In genomic region chr16:71484006-71484893, GRCh38 we compare ENCODE assay signal across 1 cellular context.
TF ChIP-seq lines count a peak whose summit lies in the region.

No MANE protein-coding gene starts in this region.

TF ChIP-seq in GM12878, 131 proteins besides CTCF, POLR2A, EP300 and RAD21 (continued from another document and continues in another):
- peak; percentile 76 for TF ChIP-seq E2F8 (IDR thresholded peaks at IDR 0.05; ENCODE audit: low read depth, partially characterized antibody)
- TF ChIP-seq CREB1 (IDR thresholded peaks at IDR 0.05; ENCODE audit: low read depth), result peak; percentile 94
- TF ChIP-seq EGR1 (IDR thresholded peaks at IDR 0.05; ENCODE audit: borderline replicate concordance in 1 of 2, low read depth in 2 of 2, low read length in 2 of 2), result peak in 1 of 2 experiments; percentile 27; a peak in 2 of 3 replicates
- TF ChIP-seq, protein P1, sequence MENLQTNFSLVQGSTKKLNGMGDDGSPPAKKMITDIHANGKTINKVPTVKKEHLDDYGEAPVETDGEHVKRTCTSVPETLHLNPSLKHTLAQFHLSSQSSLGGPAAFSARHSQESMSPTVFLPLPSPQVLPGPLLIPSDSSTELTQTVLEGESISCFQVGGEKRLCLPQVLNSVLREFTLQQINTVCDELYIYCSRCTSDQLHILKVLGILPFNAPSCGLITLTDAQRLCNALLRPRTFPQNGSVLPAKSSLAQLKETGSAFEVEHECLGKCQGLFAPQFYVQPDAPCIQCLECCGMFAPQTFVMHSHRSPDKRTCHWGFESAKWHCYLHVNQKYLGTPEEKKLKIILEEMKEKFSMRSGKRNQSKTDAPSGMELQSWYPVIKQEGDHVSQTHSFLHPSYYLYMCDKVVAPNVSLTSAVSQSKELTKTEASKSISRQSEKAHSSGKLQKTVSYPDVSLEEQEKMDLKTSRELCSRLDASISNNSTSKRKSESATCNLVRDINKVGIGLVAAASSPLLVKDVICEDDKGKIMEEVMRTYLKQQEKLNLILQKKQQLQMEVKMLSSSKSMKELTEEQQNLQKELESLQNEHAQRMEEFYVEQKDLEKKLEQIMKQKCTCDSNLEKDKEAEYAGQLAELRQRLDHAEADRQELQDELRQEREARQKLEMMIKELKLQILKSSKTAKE (IDR thresholded peaks at IDR 0.05; ENCODE audit: low read depth, poor library complexity, severe bottlenecking), result peak; percentile 54
- TF ChIP-seq HDGF (IDR thresholded peaks at IDR 0.05), result peak; percentile 76; the same call in 1 of the 2 replicates
- TF ChIP-seq, protein P2, sequence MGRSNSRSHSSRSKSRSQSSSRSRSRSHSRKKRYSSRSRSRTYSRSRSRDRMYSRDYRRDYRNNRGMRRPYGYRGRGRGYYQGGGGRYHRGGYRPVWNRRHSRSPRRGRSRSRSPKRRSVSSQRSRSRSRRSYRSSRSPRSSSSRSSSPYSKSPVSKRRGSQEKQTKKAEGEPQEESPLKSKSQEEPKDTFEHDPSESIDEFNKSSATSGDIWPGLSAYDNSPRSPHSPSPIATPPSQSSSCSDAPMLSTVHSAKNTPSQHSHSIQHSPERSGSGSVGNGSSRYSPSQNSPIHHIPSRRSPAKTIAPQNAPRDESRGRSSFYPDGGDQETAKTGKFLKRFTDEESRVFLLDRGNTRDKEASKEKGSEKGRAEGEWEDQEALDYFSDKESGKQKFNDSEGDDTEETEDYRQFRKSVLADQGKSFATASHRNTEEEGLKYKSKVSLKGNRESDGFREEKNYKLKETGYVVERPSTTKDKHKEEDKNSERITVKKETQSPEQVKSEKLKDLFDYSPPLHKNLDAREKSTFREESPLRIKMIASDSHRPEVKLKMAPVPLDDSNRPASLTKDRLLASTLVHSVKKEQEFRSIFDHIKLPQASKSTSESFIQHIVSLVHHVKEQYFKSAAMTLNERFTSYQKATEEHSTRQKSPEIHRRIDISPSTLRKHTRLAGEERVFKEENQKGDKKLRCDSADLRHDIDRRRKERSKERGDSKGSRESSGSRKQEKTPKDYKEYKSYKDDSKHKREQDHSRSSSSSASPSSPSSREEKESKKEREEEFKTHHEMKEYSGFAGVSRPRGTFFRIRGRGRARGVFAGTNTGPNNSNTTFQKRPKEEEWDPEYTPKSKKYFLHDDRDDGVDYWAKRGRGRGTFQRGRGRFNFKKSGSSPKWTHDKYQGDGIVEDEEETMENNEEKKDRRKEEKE (IDR thresholded peaks at IDR 0.05), result no peak
- no peak for TF ChIP-seq MYB (IDR thresholded peaks at IDR 0.05; ENCODE audit: borderline replicate concordance, low read depth, low read length)
- no peak for TF ChIP-seq YBX1 (IDR thresholded peaks at IDR 0.05)
- no peak for TF ChIP-seq NFXL1 (IDR thresholded peaks at IDR 0.05; ENCODE audit: borderline replicate concordance)
- TF ChIP-seq TCF12 (IDR thresholded peaks at IDR 0.05; ENCODE audit: low read depth, low read length), result no peak
- TF ChIP-seq MTA2 (IDR thresholded peaks at IDR 0.05; ENCODE audit: low read depth), result no peak
- no peak for TF ChIP-seq SIX5 (IDR thresholded peaks at IDR 0.05; ENCODE audit: low read depth, low read length, severe bottlenecking)
- peak; percentile 85 for TF ChIP-seq RB1 (IDR thresholded peaks at IDR 0.05; ENCODE audit: borderline replicate concordance)
- TF ChIP-seq, protein P3, sequence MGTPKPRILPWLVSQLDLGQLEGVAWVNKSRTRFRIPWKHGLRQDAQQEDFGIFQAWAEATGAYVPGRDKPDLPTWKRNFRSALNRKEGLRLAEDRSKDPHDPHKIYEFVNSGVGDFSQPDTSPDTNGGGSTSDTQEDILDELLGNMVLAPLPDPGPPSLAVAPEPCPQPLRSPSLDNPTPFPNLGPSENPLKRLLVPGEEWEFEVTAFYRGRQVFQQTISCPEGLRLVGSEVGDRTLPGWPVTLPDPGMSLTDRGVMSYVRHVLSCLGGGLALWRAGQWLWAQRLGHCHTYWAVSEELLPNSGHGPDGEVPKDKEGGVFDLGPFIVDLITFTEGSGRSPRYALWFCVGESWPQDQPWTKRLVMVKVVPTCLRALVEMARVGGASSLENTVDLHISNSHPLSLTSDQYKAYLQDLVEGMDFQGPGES (IDR thresholded peaks at IDR 0.05), result no peak
- no peak for TF ChIP-seq MXI1 (IDR thresholded peaks at IDR 0.05; ENCODE audit: low read depth, low read length)
- TF ChIP-seq IRF5 (IDR thresholded peaks at IDR 0.05; ENCODE audit: borderline replicate concordance), result peak; percentile 62; the same call in 1 of the 2 replicates
- no peak for TF ChIP-seq SUPT20H (IDR thresholded peaks at IDR 0.05; ENCODE audit: borderline replicate concordance, control insufficient read depth, low read depth, low read length)
- TF ChIP-seq, protein P4, sequence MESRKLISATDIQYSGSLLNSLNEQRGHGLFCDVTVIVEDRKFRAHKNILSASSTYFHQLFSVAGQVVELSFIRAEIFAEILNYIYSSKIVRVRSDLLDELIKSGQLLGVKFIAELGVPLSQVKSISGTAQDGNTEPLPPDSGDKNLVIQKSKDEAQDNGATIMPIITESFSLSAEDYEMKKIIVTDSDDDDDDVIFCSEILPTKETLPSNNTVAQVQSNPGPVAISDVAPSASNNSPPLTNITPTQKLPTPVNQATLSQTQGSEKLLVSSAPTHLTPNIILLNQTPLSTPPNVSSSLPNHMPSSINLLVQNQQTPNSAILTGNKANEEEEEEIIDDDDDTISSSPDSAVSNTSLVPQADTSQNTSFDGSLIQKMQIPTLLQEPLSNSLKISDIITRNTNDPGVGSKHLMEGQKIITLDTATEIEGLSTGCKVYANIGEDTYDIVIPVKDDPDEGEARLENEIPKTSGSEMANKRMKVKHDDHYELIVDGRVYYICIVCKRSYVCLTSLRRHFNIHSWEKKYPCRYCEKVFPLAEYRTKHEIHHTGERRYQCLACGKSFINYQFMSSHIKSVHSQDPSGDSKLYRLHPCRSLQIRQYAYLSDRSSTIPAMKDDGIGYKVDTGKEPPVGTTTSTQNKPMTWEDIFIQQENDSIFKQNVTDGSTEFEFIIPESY (IDR thresholded peaks at IDR 0.05), result no peak
- no peak for TF ChIP-seq SMC3 (IDR thresholded peaks at IDR 0.05; ENCODE audit: borderline replicate concordance, low read length)
- no peak for TF ChIP-seq CHD1 (IDR thresholded peaks at IDR 0.05; ENCODE audit: low read depth, low read length)
- TF ChIP-seq SP1 (IDR thresholded peaks at IDR 0.05; ENCODE audit: low read depth, low read length), result peak; percentile 48
- peak; percentile 55; the same call in 1 of the 2 replicates for TF ChIP-seq TAF1 (IDR thresholded peaks at IDR 0.05; ENCODE audit: borderline replicate concordance, low read depth, low read length)
- TF ChIP-seq FOXK2 (IDR thresholded peaks at IDR 0.05), result no peak
- peak; percentile 92 for TF ChIP-seq IKZF1 (conservative IDR thresholded peaks at IDR 0.05)
- TF ChIP-seq RAD51 (IDR thresholded peaks at IDR 0.05), result peak; percentile 53; the same call in 1 of the 2 replicates
- peak; percentile 69; the same call in 1 of the 2 replicates for TF ChIP-seq YY1 (IDR thresholded peaks at IDR 0.05; ENCODE audit: low read depth, low read length)
- TF ChIP-seq SREBF1 (IDR thresholded peaks at IDR 0.05; ENCODE audit: low read length), result no peak
- TF ChIP-seq BCL11A (IDR thresholded peaks at IDR 0.05; ENCODE audit: low read depth, low read length), result no peak
- peak; percentile 68; the same call in 1 of the 2 replicates for TF ChIP-seq LARP7 (IDR thresholded peaks at IDR 0.05)
- peak; percentile 74 for TF ChIP-seq NR2C1 (IDR thresholded peaks at IDR 0.05)
- TF ChIP-seq NBN (IDR thresholded peaks at IDR 0.05), result peak; percentile 91
- TF ChIP-seq GATAD2B (conservative IDR thresholded peaks at IDR 0.05; ENCODE audit: low read depth), result 0 out of 2 replicates have a peak, but pooled peaks have one; percentile 44
- TF ChIP-seq EZH2 (IDR thresholded peaks at IDR 0.05; ENCODE audit: borderline replicate concordance, control insufficient read depth, low read depth, low read length), result no peak
- no peak for TF ChIP-seq ZZZ3 (IDR thresholded peaks at IDR 0.05; ENCODE audit: control insufficient read depth, insufficient read length, low read depth)
- no peak for TF ChIP-seq SREBF2 (IDR thresholded peaks at IDR 0.05; ENCODE audit: low read length)
- TF ChIP-seq PAX8 (IDR thresholded peaks at IDR 0.05), result 0 out of 2 replicates have a peak, but pooled peaks have one; percentile 55
- TF ChIP-seq ZNF24 (IDR thresholded peaks at IDR 0.05), result no peak
- TF ChIP-seq FOXM1 (IDR thresholded peaks at IDR 0.05; ENCODE audit: low read depth, low read length), result no peak
- TF ChIP-seq SPI1 (IDR thresholded peaks at IDR 0.05; ENCODE audit: borderline replicate concordance, insufficient read depth, low read depth, low read length), result peak; percentile 26; the same call in 1 of the 2 replicates
- TF ChIP-seq ELK1 (IDR thresholded peaks at IDR 0.05; ENCODE audit: low read depth, low read length), result peak; percentile 51; the same call in 1 of the 2 replicates
- TF ChIP-seq ZNF384 (IDR thresholded peaks at IDR 0.05; ENCODE audit: borderline replicate concordance, low read depth, low read length), result no peak
- TF ChIP-seq POLR2AphosphoS5 (IDR thresholded peaks at IDR 0.05; ENCODE audit: low read length), result peak; percentile 97
- no peak for TF ChIP-seq ZBED1 (IDR thresholded peaks at IDR 0.05; ENCODE audit: borderline replicate concordance)
- peak; percentile 62 for TF ChIP-seq NR2F1 (conservative IDR thresholded peaks at IDR 0.05)
- no peak for TF ChIP-seq WRNIP1 (IDR thresholded peaks at IDR 0.05; ENCODE audit: borderline replicate concordance, low read depth, low read length)
- TF ChIP-seq, protein P5, sequence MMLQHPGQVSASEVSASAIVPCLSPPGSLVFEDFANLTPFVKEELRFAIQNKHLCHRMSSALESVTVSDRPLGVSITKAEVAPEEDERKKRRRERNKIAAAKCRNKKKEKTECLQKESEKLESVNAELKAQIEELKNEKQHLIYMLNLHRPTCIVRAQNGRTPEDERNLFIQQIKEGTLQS (IDR thresholded peaks at IDR 0.05; ENCODE audit: borderline replicate concordance, extremely low read depth, low read depth, low read length), result no peak
- no peak for TF ChIP-seq RBBP5 (conservative IDR thresholded peaks at IDR 0.05)
- TF ChIP-seq, protein P6, sequence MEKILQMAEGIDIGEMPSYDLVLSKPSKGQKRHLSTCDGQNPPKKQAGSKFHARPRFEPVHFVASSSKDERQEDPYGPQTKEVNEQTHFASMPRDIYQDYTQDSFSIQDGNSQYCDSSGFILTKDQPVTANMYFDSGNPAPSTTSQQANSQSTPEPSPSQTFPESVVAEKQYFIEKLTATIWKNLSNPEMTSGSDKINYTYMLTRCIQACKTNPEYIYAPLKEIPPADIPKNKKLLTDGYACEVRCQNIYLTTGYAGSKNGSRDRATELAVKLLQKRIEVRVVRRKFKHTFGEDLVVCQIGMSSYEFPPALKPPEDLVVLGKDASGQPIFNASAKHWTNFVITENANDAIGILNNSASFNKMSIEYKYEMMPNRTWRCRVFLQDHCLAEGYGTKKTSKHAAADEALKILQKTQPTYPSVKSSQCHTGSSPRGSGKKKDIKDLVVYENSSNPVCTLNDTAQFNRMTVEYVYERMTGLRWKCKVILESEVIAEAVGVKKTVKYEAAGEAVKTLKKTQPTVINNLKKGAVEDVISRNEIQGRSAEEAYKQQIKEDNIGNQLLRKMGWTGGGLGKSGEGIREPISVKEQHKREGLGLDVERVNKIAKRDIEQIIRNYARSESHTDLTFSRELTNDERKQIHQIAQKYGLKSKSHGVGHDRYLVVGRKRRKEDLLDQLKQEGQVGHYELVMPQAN (conservative IDR thresholded peaks at IDR 0.05), result peak; percentile 48; the same call in 1 of the 2 replicates
- TF ChIP-seq RELA (IDR thresholded peaks at IDR 0.05; ENCODE audit: borderline replicate concordance, partially characterized antibody), result no peak
- no peak for TF ChIP-seq ATF2 (IDR thresholded peaks at IDR 0.05; ENCODE audit: low read length)
- no peak for TF ChIP-seq ETV6 (conservative IDR thresholded peaks at IDR 0.05 in 1 of 2, IDR thresholded peaks at IDR 0.05 in 1 of 2; ENCODE audit: borderline replicate concordance in 1 of 2, low read depth in 1 of 2)
